In the genomic region with DNA sequence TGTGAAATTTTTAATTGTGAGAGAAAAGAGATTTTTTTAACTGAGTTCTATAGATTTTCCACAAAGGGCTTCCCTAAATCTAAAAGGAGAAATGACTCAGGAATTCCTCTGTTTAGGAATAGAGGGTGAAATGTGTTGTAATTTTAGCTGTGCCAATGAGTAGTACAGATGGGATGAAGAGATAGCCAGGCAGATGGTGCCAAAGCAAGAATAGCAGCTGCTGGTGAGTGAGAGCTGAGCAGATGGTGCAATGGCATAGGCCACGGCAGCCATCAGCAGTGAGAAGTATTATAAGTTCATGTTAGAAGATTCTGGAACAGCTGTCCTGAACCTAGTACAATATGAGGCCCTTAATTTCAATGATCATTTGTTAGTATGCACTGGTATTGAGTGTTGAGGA, we compare ENCODE assay signal across 22 cellular contexts. TPM values are rescaled to one million over a fixed set of nuclear protein-coding genes. Genes with fewer than 3 reads are reported as not detected.
DNase-seq lines count a peak whose midpoint lies in the region; ATAC-seq and TF ChIP-seq lines count a peak whose summit lies in the region.
"Had no signal": no experiment of that assay in that cellular context is flagged by ENCODE, and none has a peak within 500 bp of the region (broad histone marks: within the 10 kb centered on the region; RNA-seq: fewer than 3 reads in every experiment).

No MANE protein-coding gene starts in this region.

- no peaks in the 10 kb centered on the region for H3K4me1 Mint-ChIP-seq in activated CD4-positive, alpha-beta memory T cell treated with anti-CD3 and anti-CD28 coated beads, Interleukin-2, amount 10 ng/mL, durations not matched to agents 7 days and 5 days
- H3K4me1 Mint-ChIP-seq: activated CD4-positive, alpha-beta T cell treated with anti-CD3 and anti-CD28 coated beads, Interleukin-2, amount 10 ng/mL, durations not matched to agents 24 days and 14 days; activated naive CD4-positive, alpha-beta T cell treated with anti-CD3 and anti-CD28 coated beads, Interleukin-2, amount 10 ng/mL, durations not matched to agents 7 days and 5 days had no signal

- H3K27ac ChIP-seq in trophoblast cell (ENCODE audit: low read depth, low read length) (no peak overlapping the region), esophagus muscularis mucosa (replicated peaks in 1 of 4) (no peak overlapping the region), SK-N-SH (ENCODE audit: low read depth in 2 of 2, low read length in 1 of 2) (no peak overlapping the region)
- H3K27ac ChIP-seq: epithelial cell of prostate, SJSA1 had no signal

- no peak overlapping the region for H2AK5ac ChIP-seq in trophoblast cell (ENCODE audit: low read length)

- H3K9me3 Mint-ChIP-seq in activated CD4-positive, alpha-beta memory T cell treated with anti-CD3 and anti-CD28 coated beads, Interleukin-2, amount 10 ng/mL, durations not matched to agents 7 days and 5 days = no peaks in the 10 kb centered on the region
- H3K9me3 Mint-ChIP-seq: activated CD4-positive, alpha-beta T cell treated with anti-CD3 and anti-CD28 coated beads, Interleukin-2, amount 10 ng/mL, durations not matched to agents 24 days and 14 days; activated naive CD4-positive, alpha-beta T cell treated with anti-CD3 and anti-CD28 coated beads, Interleukin-2, amount 10 ng/mL, durations not matched to agents 7 days and 5 days; dendritic cell treated with granulocyte-macrophage colony-stimulating factor and Interleukin-4, amounts not matched to agents 40 ng/mL and 50 ng/mL, for 4 days; H9; nephron progenitor cell had no signal

- H3K36me3 ChIP-seq in trophoblast cell (ENCODE audit: control insufficient read depth in 1 of 2, insufficient read depth in 2 of 2, low read length in 2 of 2) = no peaks in the 10 kb centered on the region
- no peaks in the 10 kb centered on the region for H3K36me3 ChIP-seq in esophagus muscularis mucosa
- no peaks in the 10 kb centered on the region for H3K36me3 ChIP-seq in mucosa of descending colon (ENCODE audit: low read depth)
- no peaks in the 10 kb centered on the region for H3K36me3 ChIP-seq in SK-N-SH (replicated peaks in 1 of 2; ENCODE audit: control insufficient read depth in 1 of 2, insufficient read depth in 2 of 2, low read length in 1 of 2)
- H3K36me3 ChIP-seq: SJSA1 had no signal

- no peak overlapping the region for H2BK12ac ChIP-seq in trophoblast cell (ENCODE audit: low read length)

- H3K4me1 ChIP-seq in trophoblast cell (ENCODE audit: control insufficient read depth in 1 of 2, insufficient read depth in 2 of 2, low read length in 2 of 2) (no peaks in the 10 kb centered on the region), esophagus muscularis mucosa (peaks cover 0 to 21% (median 10%) of the 10 kb centered on the region in 4 donors), mucosa of descending colon (ENCODE audit: low read depth) (no peaks in the 10 kb centered on the region), SK-N-SH (ENCODE audit: control insufficient read depth in 1 of 2, insufficient read depth in 2 of 2, low read depth in 1 of 2, low read length in 1 of 2) (no peaks in the 10 kb centered on the region)
- H3K4me1 ChIP-seq: SJSA1 had no signal

- H3F3A ChIP-seq in SK-N-SH (replicated peaks; ENCODE audit: insufficient read depth) = no peaks in the 10 kb centered on the region

- H3K14ac ChIP-seq in trophoblast cell (ENCODE audit: low read length) = no peak overlapping the region

- intact Hi-C loops in esophagus muscularis mucosa (cut with DNase I) = no loop called here
- intact Hi-C loops in mucosa of descending colon (cut with DNase I, micrococcal nuclease) = no loop called here

- TF ChIP-seq CTCF in esophagus muscularis mucosa (IDR thresholded peaks at IDR 0.05) (no peak), mucosa of descending colon (IDR thresholded peaks at IDR 0.05) (no peak), SK-N-SH (IDR thresholded peaks at IDR 0.05) (no peak)

- no peak overlapping the region for H4K91ac ChIP-seq in trophoblast cell (ENCODE audit: low read depth, low read length)

- no peaks in the 10 kb centered on the region for H3K9me3 ChIP-seq in trophoblast cell (ENCODE audit: insufficient read depth, low read depth, low read length)
- no peaks in the 10 kb centered on the region for H3K9me3 ChIP-seq in esophagus muscularis mucosa
- H3K9me3 ChIP-seq in mucosa of descending colon = no peaks in the 10 kb centered on the region
- no peaks in the 10 kb centered on the region for H3K9me3 ChIP-seq in SK-N-SH
- H3K9me3 ChIP-seq: SJSA1 had no signal

- H4K12ac ChIP-seq in trophoblast cell (ENCODE audit: low read depth, low read length) = no peak overlapping the region

- no peak for ATAC-seq in mucosa of descending colon

- TF ChIP-seq EP300 in esophagus muscularis mucosa (IDR thresholded peaks at IDR 0.05) = no peak
- no peak for TF ChIP-seq EP300 in SK-N-SH (IDR thresholded peaks at IDR 0.05; ENCODE audit: borderline replicate concordance in 1 of 2, low read depth in 1 of 2, low read length in 1 of 2)

- H3K18ac ChIP-seq in trophoblast cell (ENCODE audit: low read length) = no peak overlapping the region

- no peak overlapping the region for H3K23ac ChIP-seq in trophoblast cell (ENCODE audit: low read length)

- H4K8ac ChIP-seq in trophoblast cell (ENCODE audit: low read depth, low read length) = no peak overlapping the region

- H3K9me2 ChIP-seq in SK-N-SH = no peaks in the 10 kb centered on the region

- DNase-seq in DMS 273 (lab: John Stamatoyannopoulos, UW; ENCODE audit: unreplicated experiment) (peak; percentile 94), NCI-H1694 (lab: John Stamatoyannopoulos, UW) (peak; percentile 86), SHP77 treated with DMSO at 0.1 percent for 48 hours (lab: John Stamatoyannopoulos, UW) (peak; percentile 80), trophoblast cell (peak; percentile 26 to 34), esophagus muscularis mucosa (ENCODE audit: extremely low spot score) (no peak), mucosa of descending colon (no peak), SK-N-SH (no peak)
- no peak for DNase-seq in activated CD4-positive, alpha-beta memory T cell treated with anti-CD3 and anti-CD28 coated beads, Interleukin-2, amount 10 ng/mL, durations not matched to agents 7 days and 5 days
- DNase-seq: activated CD4-positive, alpha-beta T cell treated with anti-CD3 and anti-CD28 coated beads, Interleukin-2, amount 10 ng/mL, durations not matched to agents 24 days and 14 days; activated naive CD4-positive, alpha-beta T cell treated with anti-CD3 and anti-CD28 coated beads, Interleukin-2, amount 10 ng/mL, durations not matched to agents 7 days and 5 days; activated T-cell treated with anti-CD3 and anti-CD28 coated beads for 4 hours; COR-L47; GDM1; H9; mammary epithelial cell; NCI-H187 treated with DMSO at 0.1 percent for 48 hours; nephron progenitor cell had no signal

- no peak for TF ChIP-seq POLR2A in esophagus muscularis mucosa (IDR thresholded peaks at IDR 0.05; ENCODE audit: low read depth)

- H3K79me1 ChIP-seq in trophoblast cell (ENCODE audit: low read length) = no peaks in the 10 kb centered on the region

- H3K4ac ChIP-seq in trophoblast cell (ENCODE audit: low read depth, low read length) = no peak overlapping the region

- H3K27ac Mint-ChIP-seq in activated CD4-positive, alpha-beta memory T cell treated with anti-CD3 and anti-CD28 coated beads, Interleukin-2, amount 10 ng/mL, durations not matched to agents 7 days and 5 days = no peak overlapping the region
- H3K27ac Mint-ChIP-seq: activated CD4-positive, alpha-beta T cell treated with anti-CD3 and anti-CD28 coated beads, Interleukin-2, amount 10 ng/mL, durations not matched to agents 24 days and 14 days; activated naive CD4-positive, alpha-beta T cell treated with anti-CD3 and anti-CD28 coated beads, Interleukin-2, amount 10 ng/mL, durations not matched to agents 7 days and 5 days; dendritic cell treated with granulocyte-macrophage colony-stimulating factor and Interleukin-4, amounts not matched to agents 40 ng/mL and 50 ng/mL, for 4 days; H9; nephron progenitor cell had no signal

- no peak overlapping the region for H3K9ac ChIP-seq in trophoblast cell (ENCODE audit: low read length)
- no peak overlapping the region for H3K9ac ChIP-seq in SK-N-SH

- no peak overlapping the region for H3K4me3 Mint-ChIP-seq in activated CD4-positive, alpha-beta memory T cell treated with anti-CD3 and anti-CD28 coated beads, Interleukin-2, amount 10 ng/mL, durations not matched to agents 7 days and 5 days
- H3K4me3 Mint-ChIP-seq: activated CD4-positive, alpha-beta T cell treated with anti-CD3 and anti-CD28 coated beads, Interleukin-2, amount 10 ng/mL, durations not matched to agents 24 days and 14 days; activated naive CD4-positive, alpha-beta T cell treated with anti-CD3 and anti-CD28 coated beads, Interleukin-2, amount 10 ng/mL, durations not matched to agents 7 days and 5 days; dendritic cell treated with granulocyte-macrophage colony-stimulating factor and Interleukin-4, amounts not matched to agents 40 ng/mL and 50 ng/mL, for 4 days; H9; nephron progenitor cell had no signal

- no CpG with 5 or more reads among the region's 1 CpG for WGBS in trophoblast cell (ENCODE audit: extremely low coverage, insufficient coverage, insufficient read length)
- 50% methylated on average over 1 of the region's 1 CpG for WGBS in esophagus muscularis mucosa
- WGBS in SK-N-SH (ENCODE audit: low lambda C conversion rate) = 0% methylated on average over 1 of the region's 1 CpG

- no peaks in the 10 kb centered on the region for H3K36me3 Mint-ChIP-seq in activated CD4-positive, alpha-beta memory T cell treated with anti-CD3 and anti-CD28 coated beads, Interleukin-2, amount 10 ng/mL, durations not matched to agents 7 days and 5 days (ENCODE audit: low read depth)
- H3K36me3 Mint-ChIP-seq: activated naive CD4-positive, alpha-beta T cell treated with anti-CD3 and anti-CD28 coated beads, Interleukin-2, amount 10 ng/mL, durations not matched to agents 7 days and 5 days had no signal

- no peaks in the 10 kb centered on the region for H3K27me3 ChIP-seq in trophoblast cell (ENCODE audit: insufficient read depth, low read length)
- no peaks in the 10 kb centered on the region for H3K27me3 ChIP-seq in esophagus muscularis mucosa
- no peaks in the 10 kb centered on the region for H3K27me3 ChIP-seq in SK-N-SH (ENCODE audit: insufficient read depth)
- H3K27me3 ChIP-seq: SJSA1 had no signal

- H2BK5ac ChIP-seq in trophoblast cell (ENCODE audit: low read depth, low read length, poor library complexity) = no peak overlapping the region

- no peak overlapping the region for H3K4me2 ChIP-seq in trophoblast cell (ENCODE audit: low read length)
- H3K4me2 ChIP-seq in SK-N-SH = no peak overlapping the region

- H3K79me2 ChIP-seq in trophoblast cell (ENCODE audit: control insufficient read depth, insufficient read depth, low read length, poor library complexity) = no peaks in the 10 kb centered on the region
- H3K79me2 ChIP-seq in SK-N-SH (ENCODE audit: insufficient read depth) = no peaks in the 10 kb centered on the region

- H3K4me3 ChIP-seq in trophoblast cell (ENCODE audit: low read depth, low read length) = no peak overlapping the region
- H3K4me3 ChIP-seq in esophagus muscularis mucosa = no peak overlapping the region
- no peak overlapping the region for H3K4me3 ChIP-seq in mucosa of descending colon
- H3K4me3 ChIP-seq in SK-N-SH (ENCODE audit: low read depth in 2 of 2, low read length in 1 of 2) = no peak overlapping the region
- H3K4me3 ChIP-seq: SJSA1 had no signal

- POLR2A ChIA-PET in activated CD4-positive, alpha-beta memory T cell treated with anti-CD3 and anti-CD28 coated beads, Interleukin-2, amount 10 ng/mL, durations not matched to agents 7 days and 5 days (lab: Charles Lee) = no interaction called here
- POLR2A ChIA-PET in SK-N-SH (lab: Yijun Ruan, JAX) = no interaction called here

- H3K27me3 Mint-ChIP-seq in activated CD4-positive, alpha-beta memory T cell treated with anti-CD3 and anti-CD28 coated beads, Interleukin-2, amount 10 ng/mL, durations not matched to agents 7 days and 5 days = no peaks in the 10 kb centered on the region
- H3K27me3 Mint-ChIP-seq: activated CD4-positive, alpha-beta T cell treated with anti-CD3 and anti-CD28 coated beads, Interleukin-2, amount 10 ng/mL, durations not matched to agents 24 days and 14 days; activated naive CD4-positive, alpha-beta T cell treated with anti-CD3 and anti-CD28 coated beads, Interleukin-2, amount 10 ng/mL, durations not matched to agents 7 days and 5 days; dendritic cell treated with granulocyte-macrophage colony-stimulating factor and Interleukin-4, amounts not matched to agents 40 ng/mL and 50 ng/mL, for 4 days had no signal

- H2AFZ ChIP-seq in trophoblast cell (ENCODE audit: insufficient read depth, low read length, poor library complexity) = no peak overlapping the region
- no peak overlapping the region for H2AFZ ChIP-seq in SK-N-SH (ENCODE audit: low read depth)

- CTCF ChIA-PET in activated CD4-positive, alpha-beta memory T cell treated with anti-CD3 and anti-CD28 coated beads, Interleukin-2, amount 10 ng/mL, durations not matched to agents 7 days and 5 days (lab: Charles Lee) = no interaction called here
- CTCF ChIA-PET in SK-N-SH (lab: Yijun Ruan, JAX) = no interaction called here

- no peak for TF ChIP-seq RAD21 in SK-N-SH (IDR thresholded peaks at IDR 0.05; ENCODE audit: low read length)

- H4K20me1 ChIP-seq in SK-N-SH (ENCODE audit: insufficient read depth) = no peaks in the 10 kb centered on the region

- H2BK120ac ChIP-seq in trophoblast cell (ENCODE audit: insufficient read depth, low read length, poor library complexity) = no peak overlapping the region

RNA-seq across cellular contexts. Expression of a gene that starts 40.2 kb away (rescaled TPM):
- polyA plus RNA-seq in trophoblast cell (2013) = not detected in 2 replicates
- total RNA-seq in esophagus muscularis mucosa = not detected
- total RNA-seq in mucosa of descending colon = not detected
- not detected for total RNA-seq in activated CD4-positive, alpha-beta memory T cell treated with anti-CD3 and anti-CD28 coated beads, Interleukin-2, amount 10 ng/mL, durations not matched to agents 7 days and 5 days
- polyA plus RNA-seq in SK-N-SH (2012; rRNA removed) = not detected in 2 replicates
- not detected in 2 replicates for polyA plus RNA-seq in SK-N-SH (2012; cell fraction: cytosol; rRNA removed)
- not detected in 2 replicates for polyA plus RNA-seq in SK-N-SH (2012; cell fraction: nucleus; rRNA removed)
- total RNA-seq: activated CD4-positive, alpha-beta T cell treated with anti-CD3 and anti-CD28 coated beads, Interleukin-2, amount 10 ng/mL, durations not matched to agents 24 days and 14 days; glomerular endothelial cell; H9; HT-29; mammary epithelial cell; SJSA1 had no signal
- polyA plus RNA-seq: mammary epithelial cell had no signal

RNA-seq across cellular contexts. Expression of a gene that starts 57.5 kb away (rescaled TPM):
- polyA plus RNA-seq in trophoblast cell (2013) = not detected in 2 replicates
- total RNA-seq in esophagus muscularis mucosa = not detected
- not detected for total RNA-seq in mucosa of descending colon
- total RNA-seq in activated CD4-positive, alpha-beta memory T cell treated with anti-CD3 and anti-CD28 coated beads, Interleukin-2, amount 10 ng/mL, durations not matched to agents 7 days and 5 days = not detected
- not detected in 2 replicates for polyA plus RNA-seq in SK-N-SH (2012; rRNA removed)
- not detected in 2 replicates for polyA plus RNA-seq in SK-N-SH (2012; cell fraction: cytosol; rRNA removed)
- polyA plus RNA-seq in SK-N-SH (2012; cell fraction: nucleus; rRNA removed) = not detected in 2 replicates
- total RNA-seq: activated CD4-positive, alpha-beta T cell treated with anti-CD3 and anti-CD28 coated beads, Interleukin-2, amount 10 ng/mL, durations not matched to agents 24 days and 14 days; glomerular endothelial cell; H9; HT-29; mammary epithelial cell; SJSA1 had no signal
- polyA plus RNA-seq: mammary epithelial cell had no signal

Comparison
In these comparisons a context has a peak if more than half of its experiments do, and no peak if none do; other contexts are left out.
1. DNase-seq: peak in DMS 273 (single experiment), NCI-H1694 (single experiment), SHP77 treated with DMSO at 0.1 percent for 48 hours (single experiment) and trophoblast cell (2 of 2); none in esophagus muscularis mucosa (single experiment), mucosa of descending colon (0 of 3), activated CD4-positive, alpha-beta memory T cell treated with anti-CD3 and anti-CD28 coated beads, Interleukin-2, amount 10 ng/mL, durations not matched to agents 7 days and 5 days (single experiment) and SK-N-SH (single experiment).